Comparison of ENCODE assay signal across 13 cellular contexts in the genomic region with DNA sequence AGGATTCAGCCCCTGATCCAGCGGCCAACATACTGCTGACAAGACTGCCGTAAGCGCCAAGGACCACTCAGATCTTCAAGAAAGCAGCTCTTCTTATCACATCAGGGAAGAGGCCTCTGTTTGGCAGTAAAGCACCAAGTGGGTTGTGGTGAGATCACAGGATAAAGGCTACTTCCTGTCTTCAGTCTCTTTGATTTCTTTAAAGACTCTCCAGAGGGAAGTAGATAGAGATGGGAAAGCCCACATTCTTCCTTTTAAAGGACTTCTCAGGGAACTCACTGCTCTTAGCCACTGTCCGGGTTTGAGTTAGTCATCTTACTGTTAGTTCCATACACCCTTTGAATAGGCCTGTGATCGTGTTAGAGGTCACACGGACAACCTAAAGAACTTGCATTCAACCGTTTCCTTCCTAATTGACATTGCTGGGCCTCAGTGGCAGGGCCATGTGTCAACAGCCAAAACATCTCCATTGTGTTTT. TPM values are rescaled to one million over a fixed set of nuclear protein-coding genes. Genes with fewer than 3 reads are reported as not detected.
DNase-seq lines count a peak whose midpoint lies in the region; ATAC-seq, FAIRE-seq and TF ChIP-seq lines count a peak whose summit lies in the region.
"Had no signal": no experiment of that assay in that cellular context is flagged by ENCODE, and none has a peak within 500 bp of the region (broad histone marks: within the 10 kb centered on the region; RNA-seq: fewer than 3 reads in every experiment).

No MANE protein-coding gene starts in this region.

- H3K4me1 ChIP-seq in SJSA1 (replicated peaks) (peaks cover 52% of the 10 kb centered on the region), Caco-2 (peaks cover 13% of the 10 kb centered on the region)
- H3K4me1 ChIP-seq: ascending aorta, left ventricle myocardium inferior had no signal

- no peak overlapping the region for H3K4me3 Mint-ChIP-seq in effector memory CD8-positive, alpha-beta T cell
- no peak overlapping the region for H3K4me3 Mint-ChIP-seq in progenitor cell of endocrine pancreas (ENCODE audit: low read depth)
- H3K4me3 Mint-ChIP-seq in Caco-2 (ENCODE audit: unreplicated experiment): no peak overlapping the region

- H3K27ac Mint-ChIP-seq in effector memory CD8-positive, alpha-beta T cell: peak overlapping the region; percentile 21 to 38
- H3K27ac Mint-ChIP-seq in progenitor cell of endocrine pancreas (no peak overlapping the region), Caco-2 (ENCODE audit: unreplicated experiment) (no peak overlapping the region)

- intact Hi-C loops in Caco-2 (cut with micrococcal nuclease; ENCODE audit: unreplicated experiment): no loop called here

- TF ChIP-seq CTCF in progenitor cell of endocrine pancreas (IDR thresholded peaks at IDR 0.05; ENCODE audit: unreplicated experiment) (no peak), Caco-2 (IDR thresholded peaks at IDR 0.05; ENCODE audit: insufficient read depth in 1 of 2, low read depth in 1 of 2, low read length in 1 of 2, severe bottlenecking in 1 of 2, unreplicated experiment in 1 of 2) (no peak)

- FAIRE-seq in urothelium cell line (lab: Jason Lieb, UNC): no peak

- H3K4me1 Mint-ChIP-seq in effector memory CD8-positive, alpha-beta T cell (ENCODE audit: low read depth in 2 of 2): peaks cover 12 to 16% of the 10 kb centered on the region in 2 donors
- H3K4me1 Mint-ChIP-seq in progenitor cell of endocrine pancreas (ENCODE audit: low read depth) (peaks cover 2% of the 10 kb centered on the region), Caco-2 (ENCODE audit: low read depth, unreplicated experiment) (peaks cover 11% of the 10 kb centered on the region)

- peak; percentile 76 for ATAC-seq in effector memory CD8-positive, alpha-beta T cell (replicated peaks)
- no peak for ATAC-seq in GM21786 (IDR thresholded peaks at IDR 0.05; ENCODE audit: unreplicated experiment)
- ATAC-seq: activated CD4-positive, CD25-positive, alpha-beta regulatory T cell treated with anti-CD3 and anti-CD28 coated beads, Interleukin-2, amount 50 U/mL, for 24 hours had no signal

- no TSS peak for BruUV-seq in Caco-2 (replicated peaks; lab: Mats Ljungman, UMichigan)

- peaks cover 0 to 7% of the 10 kb centered on the region in 2 donors for H3K27me3 Mint-ChIP-seq in effector memory CD8-positive, alpha-beta T cell
- H3K27me3 Mint-ChIP-seq in progenitor cell of endocrine pancreas: peaks cover 5% of the 10 kb centered on the region
- no peaks in the 10 kb centered on the region for H3K27me3 Mint-ChIP-seq in Caco-2 (ENCODE audit: insufficient read depth, unreplicated experiment)

- POLR2A ChIA-PET in Caco-2 (lab: Charles Lee): no interaction called here

- no peaks in the 10 kb centered on the region for H3K36me3 Mint-ChIP-seq in effector memory CD8-positive, alpha-beta T cell (ENCODE audit: insufficient read depth)
- H3K36me3 Mint-ChIP-seq in progenitor cell of endocrine pancreas (ENCODE audit: insufficient read depth): no peaks in the 10 kb centered on the region
- no peaks in the 10 kb centered on the region for H3K36me3 Mint-ChIP-seq in Caco-2 (ENCODE audit: insufficient read depth, unreplicated experiment)

- H3K4me3 ChIP-seq in SJSA1 (no peak overlapping the region), Caco-2 (ENCODE audit: low read depth, low read length) (no peak overlapping the region)
- H3K4me3 ChIP-seq: ascending aorta, left ventricle myocardium inferior had no signal

- DNase-seq in AML-193 (lab: John Stamatoyannopoulos, UW) (peak; percentile 55 to 66), Daoy (ENCODE audit: low read depth) (peak; percentile 7), SJSA1 (ENCODE audit: low read depth in 1 of 2, low spot score in 2 of 2) (peak in 1 of 2 experiments; percentile 12), progenitor cell of endocrine pancreas (ENCODE audit: low spot score, unreplicated experiment) (no peak), Caco-2 (no peak), urothelium cell line (ENCODE audit: low spot score) (no peak)
- DNase-seq in effector memory CD8-positive, alpha-beta T cell: no peak
- DNase-seq: left ventricle myocardium inferior, NCI-H1105, posterior cingulate gyrus had no signal

- H3K9me3 ChIP-seq in SJSA1 (replicated peaks): no peaks in the 10 kb centered on the region
- H3K9me3 ChIP-seq in Caco-2: no peaks in the 10 kb centered on the region
- H3K9me3 ChIP-seq: ascending aorta, left ventricle myocardium inferior had no signal

- CTCF ChIA-PET in Caco-2 (lab: Charles Lee): no interaction called here

- H3K27ac ChIP-seq in SJSA1: peak overlapping the region; percentile 34; the same call in 1 of the 2 replicates
- H3K27ac ChIP-seq: ascending aorta, left ventricle myocardium inferior had no signal

- H3K27me3 ChIP-seq in SJSA1 (replicated peaks): no peaks in the 10 kb centered on the region
- H3K27me3 ChIP-seq in Caco-2 (replicated peaks; ENCODE audit: control insufficient read depth, insufficient read depth, low read length): no peaks in the 10 kb centered on the region
- H3K27me3 ChIP-seq: ascending aorta had no signal

- H3K36me3 ChIP-seq in SJSA1: no peaks in the 10 kb centered on the region
- no peaks in the 10 kb centered on the region for H3K36me3 ChIP-seq in Caco-2 (ENCODE audit: control insufficient read depth, insufficient read depth, low read length)
- H3K36me3 ChIP-seq: ascending aorta, left ventricle myocardium inferior had no signal

- no peaks in the 10 kb centered on the region for H3K9me3 Mint-ChIP-seq in effector memory CD8-positive, alpha-beta T cell
- H3K9me3 Mint-ChIP-seq in progenitor cell of endocrine pancreas (ENCODE audit: low read depth) (no peaks in the 10 kb centered on the region), Caco-2 (ENCODE audit: unreplicated experiment) (no peaks in the 10 kb centered on the region)

RNA-seq across cellular contexts. Expression of a gene that starts 47.2 kb away (rescaled TPM):
- total RNA-seq in Daoy (2014; rRNA removed; shearing (Covaris generic)): 212 and 228 TPM in 2 replicates
- total RNA-seq in SJSA1 (2014; rRNA removed; shearing (Covaris generic)): 149 and 169 TPM in 2 replicates
- total RNA-seq in progenitor cell of endocrine pancreas: 58.9 and 60.9 TPM in 2 replicates
- 116 and 125 TPM in 2 replicates for total RNA-seq in Caco-2 (2022)

Comparison
In these comparisons a context has a peak if more than half of its experiments do, and no peak if none do; other contexts are left out.
1. DNase-seq: peak in AML-193 (2 of 2) and Daoy (single experiment); none in effector memory CD8-positive, alpha-beta T cell (0 of 3), progenitor cell of endocrine pancreas (single experiment), Caco-2 (0 of 2) and urothelium cell line (single experiment).
2. H3K27ac Mint-ChIP-seq: peak in effector memory CD8-positive, alpha-beta T cell (2 of 2); none in progenitor cell of endocrine pancreas (single experiment) and Caco-2 (single experiment).